19 cellular contexts compared by ENCODE assay signal in genomic region chr13:29537736-29538624, GRCh38. TPM values are rescaled to one million over a fixed set of nuclear protein-coding genes. Genes with fewer than 3 reads are reported as not detected.
DNase-seq lines count a peak whose midpoint lies in the region; ATAC-seq and TF ChIP-seq lines count a peak whose summit lies in the region.
"Had no signal": no experiment of that assay in that cellular context is flagged by ENCODE, and none has a peak within 500 bp of the region (broad histone marks: within the 10 kb centered on the region; RNA-seq: fewer than 3 reads in every experiment).

No MANE protein-coding gene starts in this region.

- TF ChIP-seq POLR2A in body of pancreas (IDR thresholded peaks at IDR 0.05): no peak

- peaks cover 28% of the 10 kb centered on the region for H3K36me3 Mint-ChIP-seq in T-helper 2 cell treated with Interferon-gamma antibody and Interleukin-4, amounts not matched to agents 5 μg/mL and 100 μg/mL, for 36 hours (ENCODE audit: low read depth)
- peaks cover 34% of the 10 kb centered on the region for H3K36me3 Mint-ChIP-seq in HFFc6 (ENCODE audit: low read depth)
- H3K36me3 Mint-ChIP-seq: activated naive CD8-positive, alpha-beta T cell had no signal

- H3K27me3 Mint-ChIP-seq in T-helper 2 cell treated with Interferon-gamma antibody and Interleukin-4, amounts not matched to agents 5 μg/mL and 100 μg/mL, for 36 hours (ENCODE audit: low read depth): no peaks in the 10 kb centered on the region
- peaks cover 2% of the 10 kb centered on the region; the same call in 1 of the 2 replicates for H3K27me3 Mint-ChIP-seq in HFFc6 (ENCODE audit: insufficient read depth)
- H3K27me3 Mint-ChIP-seq: activated naive CD8-positive, alpha-beta T cell had no signal

- H3K27ac ChIP-seq in body of pancreas: no peak overlapping the region
- H3K27ac ChIP-seq: 22Rv1, HL-60, thyroid gland had no signal

- peak; percentile 29 for ATAC-seq in sciatic nerve
- ATAC-seq in body of pancreas: no peak
- no peak for ATAC-seq in HG02852 (IDR thresholded peaks at IDR 0.05; ENCODE audit: unreplicated experiment)
- ATAC-seq in HG03457 (IDR thresholded peaks at IDR 0.05; ENCODE audit: unreplicated experiment): no peak
- ATAC-seq: K562 had no signal

- WGBS in body of pancreas, 2 donors: 63 to 70% methylated on average over 14 of the region's 14 CpGs

- H3K27ac Mint-ChIP-seq in T-helper 2 cell treated with Interferon-gamma antibody and Interleukin-4, amounts not matched to agents 5 μg/mL and 100 μg/mL, for 36 hours: peak overlapping the region; percentile 11
- peak overlapping the region; percentile 40 for H3K27ac Mint-ChIP-seq in HFFc6
- H3K27ac Mint-ChIP-seq: activated naive CD8-positive, alpha-beta T cell had no signal

- H3K27me3 ChIP-seq in body of pancreas: no peaks in the 10 kb centered on the region
- H3K27me3 ChIP-seq: thyroid gland had no signal

- H3K4me1 Mint-ChIP-seq in T-helper 2 cell treated with Interferon-gamma antibody and Interleukin-4, amounts not matched to agents 5 μg/mL and 100 μg/mL, for 36 hours (ENCODE audit: low read depth): peaks cover 18% of the 10 kb centered on the region
- peaks cover 49% of the 10 kb centered on the region for H3K4me1 Mint-ChIP-seq in HFFc6 (ENCODE audit: low read depth)
- H3K4me1 Mint-ChIP-seq: CD14-positive monocyte had no signal

- H3K4me1 ChIP-seq in body of pancreas: peaks cover 15% of the 10 kb centered on the region
- H3K4me1 ChIP-seq: thyroid gland had no signal

- no peak for DNase-seq in T-helper 2 cell treated with Interferon-gamma antibody and Interleukin-4, amounts not matched to agents 5 μg/mL and 100 μg/mL, for 36 hours (ENCODE audit: low spot score)
- no peak for DNase-seq in T-helper 2 cell
- DNase-seq in HFFc6: no peak
- peak; percentile 54 to 77 for DNase-seq in dermis microvascular lymphatic vessel endothelial cell (ENCODE audit: low read depth in 2 of 2)
- no peak for DNase-seq in sciatic nerve (ENCODE audit: low spot score)
- DNase-seq in body of pancreas: no peak
- DNase-seq: DND-41; effector CD8-positive, alpha-beta T cell; NCI-H2081; SW 1271; thyroid gland had no signal

- no peaks in the 10 kb centered on the region for H3K9me3 ChIP-seq in body of pancreas
- H3K9me3 ChIP-seq: thyroid gland had no signal

- peaks cover 0 to 3% of the 10 kb centered on the region in 2 donors for H3K36me3 ChIP-seq in body of pancreas (replicated peaks in 1 of 2; ENCODE audit: insufficient read depth in 1 of 2, low read depth in 2 of 2)
- H3K36me3 ChIP-seq: thyroid gland had no signal

- H3K4me3 Mint-ChIP-seq in T-helper 2 cell treated with Interferon-gamma antibody and Interleukin-4, amounts not matched to agents 5 μg/mL and 100 μg/mL, for 36 hours: no peak overlapping the region
- H3K4me3 Mint-ChIP-seq in HFFc6: no peak overlapping the region
- H3K4me3 Mint-ChIP-seq: activated naive CD8-positive, alpha-beta T cell; CD14-positive monocyte had no signal

- no peak overlapping the region for H3K4me3 ChIP-seq in body of pancreas
- H3K4me3 ChIP-seq: K562, skin epidermis, thyroid gland had no signal

- intact Hi-C loops in sciatic nerve (cut with DNase I) (no loop called here), body of pancreas (cut with DNase I) (no loop called here)

- no peaks in the 10 kb centered on the region for H3K9me3 Mint-ChIP-seq in T-helper 2 cell treated with Interferon-gamma antibody and Interleukin-4, amounts not matched to agents 5 μg/mL and 100 μg/mL, for 36 hours
- H3K9me3 Mint-ChIP-seq in HFFc6: no peaks in the 10 kb centered on the region
- H3K9me3 Mint-ChIP-seq: CD14-positive monocyte had no signal

- TF ChIP-seq CTCF in HFFc6 (IDR thresholded peaks at IDR 0.05) (no peak), body of pancreas (IDR thresholded peaks at IDR 0.05) (no peak)

RNA-seq across cellular contexts. Expression of gene SLC7A1, which starts 57.5 kb away (rescaled TPM):
- 100 to 1,000 TPM; 134 to 174 (median 144) TPM for total RNA-seq in HFFc6 (2021; fragmentation: NEBNext Ultra II Directional; extraction: Animal tissue kit (Norgen Biotek cat#: 25700))
- total RNA-seq in dermis microvascular lymphatic vessel endothelial cell (14.9 and 22.5 TPM in 2 replicates), sciatic nerve (34.6 TPM), body of pancreas (10 to 100 TPM; 15.3 to 30.3 TPM)

Comparison
In these comparisons a context has a peak if more than half of its experiments do, and no peak if none do; other contexts are left out.
1. DNase-seq: peak in dermis microvascular lymphatic vessel endothelial cell (2 of 2); none in T-helper 2 cell treated with Interferon-gamma antibody and Interleukin-4, amounts not matched to agents 5 μg/mL and 100 μg/mL, for 36 hours (single experiment), T-helper 2 cell (0 of 5), HFFc6 (single experiment), sciatic nerve (single experiment) and body of pancreas (0 of 4).